ENCODE assay signal across 10 cellular contexts in the genomic region with DNA sequence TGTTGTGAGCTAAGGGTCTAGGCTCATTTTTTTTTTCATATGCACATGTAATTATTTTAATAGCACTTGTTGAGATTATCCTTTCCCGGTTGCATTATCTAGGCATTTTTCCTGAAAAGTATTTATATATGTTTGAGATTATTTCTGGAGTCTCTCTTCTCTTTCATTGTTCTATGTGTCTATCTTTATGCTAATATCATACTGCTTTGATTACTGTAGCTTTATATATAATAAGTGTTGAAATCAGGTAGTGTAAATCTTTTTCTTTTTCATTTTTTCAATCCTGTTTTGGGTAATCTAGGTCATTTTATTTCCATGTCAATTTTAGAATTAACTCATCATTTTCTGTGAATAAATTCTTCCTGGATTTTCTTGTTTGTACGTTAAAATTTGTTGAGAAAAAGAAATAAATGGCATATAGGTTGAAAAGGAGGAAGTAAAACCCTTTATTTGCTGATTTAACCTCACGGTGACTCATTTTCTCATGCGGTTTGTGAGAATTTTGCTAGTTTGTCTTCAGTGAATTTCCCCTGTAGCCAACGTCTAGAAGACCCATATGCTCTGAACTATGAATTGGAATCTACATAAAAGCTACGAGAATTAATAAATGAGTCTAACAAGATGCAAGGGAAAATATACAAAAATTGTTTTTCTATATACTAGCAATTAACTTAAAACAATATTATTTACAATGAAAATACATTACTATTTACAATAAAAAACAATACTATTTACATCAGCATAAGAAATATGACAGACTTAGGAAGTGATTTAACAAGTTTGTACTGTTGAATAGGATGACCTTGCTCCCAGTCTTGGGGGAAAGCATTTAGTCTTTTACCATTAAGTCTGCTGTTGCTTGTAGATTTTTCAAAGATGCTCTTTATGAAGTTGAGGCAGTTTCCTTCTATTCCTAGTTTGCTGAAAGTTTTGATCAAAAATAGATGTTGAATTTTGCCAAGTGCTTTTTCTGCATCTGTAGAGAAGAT. TPM values are rescaled to one million over a fixed set of nuclear protein-coding genes. Genes with fewer than 3 reads are reported as not detected.
A peak's percentile ranks its signal among the peaks of the same experiment; 100 is the strongest.
DNase-seq lines count a peak whose midpoint lies in the region; ATAC-seq and TF ChIP-seq lines count a peak whose summit lies in the region.
"Had no signal": no experiment of that assay in that cellular context is flagged by ENCODE, and none has a peak within 500 bp of the region (broad histone marks: within the 10 kb centered on the region; RNA-seq: fewer than 3 reads in every experiment).

No MANE protein-coding gene starts in this region.

- no peak for TF ChIP-seq POLR2A in testis (IDR thresholded peaks at IDR 0.05)

- H3K36me3 ChIP-seq in brain microvascular endothelial cell (replicated peaks) (no peaks in the 10 kb centered on the region), testis (ENCODE audit: low read depth, missing control alignments) (no peaks in the 10 kb centered on the region)
- H3K36me3 ChIP-seq: transverse colon had no signal

- ATAC-seq in GM18858 (IDR thresholded peaks at IDR 0.05; ENCODE audit: unreplicated experiment) (peak; percentile 95), GM21786 (IDR thresholded peaks at IDR 0.05; ENCODE audit: unreplicated experiment) (peak; percentile 99), HG03558 (IDR thresholded peaks at IDR 0.05; ENCODE audit: extremely low read depth, unreplicated experiment) (peak; percentile 87), foreskin keratinocyte (no peak)

- H3K27ac ChIP-seq in brain microvascular endothelial cell (no peak overlapping the region), foreskin keratinocyte (no peak overlapping the region), testis (no peak overlapping the region)
- H3K27ac ChIP-seq: transverse colon had no signal

- no peak overlapping the region for H3K4me3 ChIP-seq in brain microvascular endothelial cell (ENCODE audit: low read depth, low read length)
- H3K4me3 ChIP-seq in testis = no peak overlapping the region
- H3K4me3 ChIP-seq: transverse colon had no signal

- intact Hi-C loops in testis (cut with DNase I; ENCODE audit: low total_unique reads) = no loop called here

- H3K4me1 ChIP-seq in foreskin keratinocyte (no peaks in the 10 kb centered on the region), testis (no peaks in the 10 kb centered on the region)
- H3K4me1 ChIP-seq: transverse colon had no signal

- TF ChIP-seq CTCF in brain microvascular endothelial cell (IDR thresholded peaks at IDR 0.05; ENCODE audit: low read depth, low read length, missing control alignments) (no peak), foreskin keratinocyte (conservative IDR thresholded peaks at IDR 0.05) (no peak), testis (IDR thresholded peaks at IDR 0.05) (no peak)

- DNase-seq in brain microvascular endothelial cell (peak; percentile 46), foreskin keratinocyte (no peak), testis (no peak), nucleus accumbens (lab: John Stamatoyannopoulos, UW) (no peak)
- DNase-seq in stimulated activated CD4-positive, alpha-beta T cell treated with anti-CD3 and anti-CD28 coated beads, Interleukin-2, amount 100 ng/mL, for 24 hours = no peak
- DNase-seq: NCI-H1436 treated with DMSO at 0.1 percent for 48 hours, transverse colon had no signal

- WGBS in testis, 2 donors = 77 to 83% methylated on average over 6 of the region's 6 CpGs

- H3K9me3 ChIP-seq in testis = no peaks in the 10 kb centered on the region

- in situ Hi-C loops in brain microvascular endothelial cell (cut with HindIII; ENCODE audit: low pct_ligation_motif_present, low sequenced_read_pairs) = no loop called here

- H3K27me3 ChIP-seq in brain microvascular endothelial cell (replicated peaks) (no peaks in the 10 kb centered on the region), foreskin keratinocyte (peaks cover 20% of the 10 kb centered on the region), testis (no peaks in the 10 kb centered on the region)
- H3K27me3 ChIP-seq: transverse colon had no signal

RNA-seq across cellular contexts. Expression of gene SYT16, which starts 54.7 kb away (rescaled TPM):
- total RNA-seq in foreskin keratinocyte (0.37 and 0.53 TPM in 2 replicates), testis (10 to 100 TPM in 1 of 2 donors, 1 to 10 TPM in 1; 8.9 to 17.3 TPM)
- polyA plus RNA-seq in foreskin keratinocyte (0.06 and 0.08 TPM in 2 replicates), testis (ENCODE audit: insufficient read depth, low read depth, low replicate concordance) (13.7 TPM)
